8 cellular contexts compared by ENCODE assay signal in the genomic region with DNA sequence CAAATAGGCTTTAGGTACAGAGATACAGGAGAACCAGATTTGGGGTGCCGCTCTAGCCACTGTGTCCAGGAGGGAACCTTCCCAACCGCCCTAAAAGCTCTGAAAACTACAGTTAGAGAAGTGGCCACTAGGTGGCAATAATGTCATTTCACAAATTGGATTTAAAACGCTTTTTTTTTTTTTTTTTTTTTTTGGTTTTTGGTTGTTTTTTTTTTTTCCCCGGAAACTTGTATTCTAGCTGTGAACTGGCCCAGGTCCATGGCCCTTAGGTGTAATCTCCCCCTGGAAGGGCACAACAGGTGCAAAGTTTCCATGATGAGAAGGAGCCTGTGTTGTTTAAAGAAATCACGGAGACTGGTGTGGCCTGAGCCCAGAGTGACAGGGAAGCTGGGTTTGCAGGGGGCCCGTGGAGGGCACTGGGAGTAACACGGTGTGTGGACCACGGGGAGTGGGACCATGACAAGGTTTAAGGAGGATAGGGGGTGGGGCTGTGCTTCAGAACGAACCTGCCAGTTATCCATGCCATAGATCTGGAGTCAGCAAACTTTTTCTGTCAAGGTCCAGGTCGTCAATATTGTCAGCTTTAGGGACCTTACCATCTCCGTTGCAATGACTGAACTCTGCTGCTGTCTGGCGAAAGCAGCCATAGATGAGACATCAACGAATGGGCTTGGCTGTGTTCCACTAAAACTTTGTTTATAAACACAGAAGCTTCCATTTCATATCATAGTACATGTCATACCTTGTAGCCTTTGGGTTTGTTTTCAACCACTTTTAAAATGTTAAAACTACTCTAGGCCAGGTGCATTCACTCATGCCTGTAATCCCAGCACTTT. TPM values are rescaled to one million over a fixed set of nuclear protein-coding genes. Genes with fewer than 3 reads are reported as not detected.
DNase-seq lines count a peak whose midpoint lies in the region; ATAC-seq and TF ChIP-seq lines count a peak whose summit lies in the region.

No MANE protein-coding gene starts in this region.

- H3K9me3 ChIP-seq in SU-DHL-6 (ENCODE audit: insufficient read depth, low read length) (no peaks in the 10 kb centered on the region), thoracic aorta (no peaks in the 10 kb centered on the region)

- no peaks in the 10 kb centered on the region for H3F3A ChIP-seq in SU-DHL-6 (ENCODE audit: insufficient read depth)

- peaks cover 8% of the 10 kb centered on the region for H3K27me3 Mint-ChIP-seq in activated CD4-positive, alpha-beta T cell treated with anti-CD3 and anti-CD28 coated beads for 36 hours
- peaks cover 13% of the 10 kb centered on the region for H3K27me3 Mint-ChIP-seq in memory B cell

- H3K9me3 Mint-ChIP-seq in activated CD4-positive, alpha-beta T cell treated with anti-CD3 and anti-CD28 coated beads for 36 hours (ENCODE audit: low read depth): no peaks in the 10 kb centered on the region
- H3K9me3 Mint-ChIP-seq in memory B cell: no peaks in the 10 kb centered on the region

- no peaks in the 10 kb centered on the region for H3K36me3 Mint-ChIP-seq in activated CD4-positive, alpha-beta T cell treated with anti-CD3 and anti-CD28 coated beads for 36 hours (ENCODE audit: low read depth)
- H3K36me3 Mint-ChIP-seq in memory B cell: no peaks in the 10 kb centered on the region

- POLR2A ChIA-PET in activated CD4-positive, alpha-beta T cell treated with anti-CD3 and anti-CD28 coated beads for 36 hours (lab: Charles Lee): interaction anchor here (0.6 kb wide), 2 partner anchors 28 to 158 kb away, joined by 3 read pairs; no protein-coding TSS in a partner anchor

- H3K36me3 ChIP-seq in SU-DHL-6 (ENCODE audit: low read length) (no peaks in the 10 kb centered on the region), thoracic aorta (no peaks in the 10 kb centered on the region)

- peak; percentile 52 for TF ChIP-seq CTCF in SU-DHL-6 (IDR thresholded peaks at IDR 0.05; ENCODE audit: insufficient read depth, low read length, poor library complexity, severe bottlenecking)
- peak; percentile 36 for TF ChIP-seq CTCF in coronary artery (IDR thresholded peaks at IDR 0.05)
- TF ChIP-seq CTCF in thoracic aorta (IDR thresholded peaks at IDR 0.05): peak; percentile 52

- intact Hi-C loops in activated CD4-positive, alpha-beta T cell treated with anti-CD3 and anti-CD28 coated beads for 36 hours (cut with DNase I, micrococcal nuclease): loop anchor here (1.0 to 5.0 kb wide), 5 partner anchors 33 to 465 kb away; a partner anchor contains a TSS

- no peak overlapping the region for H3K4me3 ChIP-seq in SU-DHL-6 (ENCODE audit: insufficient read depth, low read length, poor library complexity, severe bottlenecking)
- no peak overlapping the region for H3K4me3 ChIP-seq in coronary artery
- no peak overlapping the region for H3K4me3 ChIP-seq in thoracic aorta

- no peak overlapping the region for H3K4me2 ChIP-seq in SU-DHL-6 (ENCODE audit: low read depth, low read length, poor library complexity, severe bottlenecking)

- CTCF ChIA-PET in activated CD4-positive, alpha-beta T cell treated with anti-CD3 and anti-CD28 coated beads for 36 hours (lab: Charles Lee): interaction anchor here (0.6 to 2.8 kb wide), 24 partner anchors 8 to 465 kb away, joined by 3 to 27 read pairs (median 4); partner anchors contain the start of genes AKAP8L and SYDE1

- peak overlapping the region; percentile 36 for H2AFZ ChIP-seq in SU-DHL-6 (ENCODE audit: low read depth, low read length, severe bottlenecking)

- peak; percentile 60 for DNase-seq in activated CD4-positive, alpha-beta T cell treated with anti-CD3 and anti-CD28 coated beads for 36 hours
- no peak for DNase-seq in activated CD4-positive, alpha-beta T cell treated with anti-CD3 and anti-CD28 coated beads for 1 hour
- DNase-seq in NCI-H128 (lab: John Stamatoyannopoulos, UW; ENCODE audit: unreplicated experiment): peak; percentile 25
- DNase-seq in coronary artery (ENCODE audit: low spot score): no peak
- peak; percentile 48 to 68 for DNase-seq in memory B cell (ENCODE audit: low spot score in 2 of 2)
- no peak for DNase-seq in thoracic aorta (ENCODE audit: low spot score)
- DNase-seq in occipital lobe (lab: John Stamatoyannopoulos, UW): no peak

- no peak overlapping the region for H3K27ac Mint-ChIP-seq in activated CD4-positive, alpha-beta T cell treated with anti-CD3 and anti-CD28 coated beads for 36 hours
- no peak overlapping the region for H3K27ac Mint-ChIP-seq in memory B cell

- H3K4me3 Mint-ChIP-seq in activated CD4-positive, alpha-beta T cell treated with anti-CD3 and anti-CD28 coated beads for 36 hours: no peak overlapping the region
- no peak overlapping the region for H3K4me3 Mint-ChIP-seq in memory B cell

- H3K27ac ChIP-seq in SU-DHL-6 (ENCODE audit: low read depth, low read length): no peak overlapping the region
- no peak overlapping the region for H3K27ac ChIP-seq in coronary artery
- no peak overlapping the region for H3K27ac ChIP-seq in thoracic aorta

- no peak overlapping the region for H3K9ac ChIP-seq in SU-DHL-6 (ENCODE audit: low read length)

- peaks cover 5% of the 10 kb centered on the region for H3K4me1 Mint-ChIP-seq in activated CD4-positive, alpha-beta T cell treated with anti-CD3 and anti-CD28 coated beads for 36 hours
- H3K4me1 Mint-ChIP-seq in memory B cell: no peaks in the 10 kb centered on the region

- no peaks in the 10 kb centered on the region for H3K79me2 ChIP-seq in SU-DHL-6 (ENCODE audit: insufficient read depth, low read length)

- no peaks in the 10 kb centered on the region for H3K27me3 ChIP-seq in SU-DHL-6 (ENCODE audit: low read length)
- H3K27me3 ChIP-seq in thoracic aorta (replicated peaks; ENCODE audit: insufficient read depth): peaks cover 4% of the 10 kb centered on the region

- peak; percentile 63 for ATAC-seq in activated CD4-positive, alpha-beta T cell treated with anti-CD3 and anti-CD28 coated beads for 36 hours
- peak; percentile 60 for ATAC-seq in memory B cell (ENCODE audit: low read depth)
- no peak for ATAC-seq in thoracic aorta (ENCODE audit: insufficient number of reproducible peaks, low FRiP score, low read depth)

- peaks cover 0 to 5% of the 10 kb centered on the region in 2 donors for H3K4me1 ChIP-seq in thoracic aorta (ENCODE audit: control insufficient read depth in 1 of 2, low read depth in 2 of 2)

- no peaks in the 10 kb centered on the region for H3K9me2 ChIP-seq in SU-DHL-6 (replicated peaks; ENCODE audit: insufficient read depth, low read length)

- H4K20me1 ChIP-seq in SU-DHL-6 (ENCODE audit: low read depth, low read length): no peaks in the 10 kb centered on the region

RNA-seq across cellular contexts. Expression of gene OR1I1, which starts 10.1 kb away (rescaled TPM):
- not detected for total RNA-seq in activated CD4-positive, alpha-beta T cell treated with anti-CD3 and anti-CD28 coated beads for 36 hours
- not detected for total RNA-seq in thoracic aorta
- total RNA-seq in occipital lobe: not detected

RNA-seq across cellular contexts. Expression of gene SYDE1, which starts 15.1 kb away (rescaled TPM):
- 1 to 10 TPM; 2.1 to 3.3 TPM for total RNA-seq in activated CD4-positive, alpha-beta T cell treated with anti-CD3 and anti-CD28 coated beads for 36 hours
- 10 to 100 TPM; 46.6 to 83.3 TPM for total RNA-seq in thoracic aorta
- 2.5 TPM for total RNA-seq in occipital lobe

RNA-seq across cellular contexts. Expression of gene CASP14, which starts 42.9 kb away (rescaled TPM):
- not detected for total RNA-seq in activated CD4-positive, alpha-beta T cell treated with anti-CD3 and anti-CD28 coated beads for 36 hours
- total RNA-seq in thoracic aorta: under 1 TPM in 1 of 2 donors, not detected in 1; 0.54 TPM
- not detected for total RNA-seq in occipital lobe

Comparison
In these comparisons a context has a peak if more than half of its experiments do, and no peak if none do; other contexts are left out.
1. DNase-seq: peak in activated CD4-positive, alpha-beta T cell treated with anti-CD3 and anti-CD28 coated beads for 36 hours (single experiment), NCI-H128 (single experiment) and memory B cell (2 of 2); none in activated CD4-positive, alpha-beta T cell treated with anti-CD3 and anti-CD28 coated beads for 1 hour (single experiment), coronary artery (single experiment), thoracic aorta (single experiment) and occipital lobe (single experiment).
2. RNA of gene SYDE1, which starts 15.1 kb away (total RNA-seq): 46.6 to 83.3 TPM in thoracic aorta; 2.1 to 3.3 TPM in activated CD4-positive, alpha-beta T cell treated with anti-CD3 and anti-CD28 coated beads for 36 hours and 2.5 TPM in occipital lobe (single experiment); every median in the first group is over 10 times any median in the second.
3. Peak in every context shown above with its lines, with median percentiles within 50 percentile points of each other: CTCF ChIP-seq.